In the genomic region with DNA sequence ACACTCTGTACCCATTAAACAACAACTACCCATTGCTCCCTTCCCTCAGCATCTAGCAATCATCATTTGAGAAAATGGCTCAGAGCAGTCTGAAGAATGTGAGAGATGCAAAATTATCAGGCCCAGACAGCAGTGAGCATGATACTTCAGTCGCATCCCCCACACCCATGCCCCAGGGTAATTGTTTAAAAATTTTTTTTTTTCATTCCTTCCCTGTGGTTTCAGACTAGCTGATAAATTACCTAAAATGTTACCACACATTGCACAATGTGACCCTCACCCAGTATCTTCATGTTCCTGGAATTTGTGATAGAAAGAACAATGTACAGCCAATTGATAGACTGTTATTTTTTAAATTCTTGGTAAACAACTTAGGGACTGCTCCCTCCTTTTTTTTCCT, we compare ENCODE assay signal across 1 cellular context.
TF ChIP-seq lines count a peak whose summit lies in the region.

No MANE protein-coding gene starts in this region.

TF ChIP-seq in K562, 482 proteins besides CTCF, POLR2A, EP300 and RAD21 (continued from another document and continues in another):
- peak; percentile 95 for TF ChIP-seq CTBP1 (IDR thresholded peaks at IDR 0.05; ENCODE audit: borderline replicate concordance)
- TF ChIP-seq MLLT1 (IDR thresholded peaks at IDR 0.05) = peak in 1 of 2 experiments; percentile 68; a peak in 2 of 4 replicates
- TF ChIP-seq PML (IDR thresholded peaks at IDR 0.05; ENCODE audit: low read length) = peak; percentile 77
- no peak for TF ChIP-seq CEBPZ (IDR thresholded peaks at IDR 0.05; ENCODE audit: borderline replicate concordance, low read depth, low read length)
- peak; percentile 85 for TF ChIP-seq SMARCE1 (IDR thresholded peaks at IDR 0.05)
- peak; percentile 49 for TF ChIP-seq NFIC (IDR thresholded peaks at IDR 0.05)
- peak; percentile 56 for TF ChIP-seq CC2D1A (IDR thresholded peaks at IDR 0.05)
- no peak for TF ChIP-seq HINFP (tag; conservative IDR thresholded peaks at IDR 0.05; ENCODE audit: low read depth)
- TF ChIP-seq NCOA6 (IDR thresholded peaks at IDR 0.05) = no peak
- TF ChIP-seq, protein P1, sequence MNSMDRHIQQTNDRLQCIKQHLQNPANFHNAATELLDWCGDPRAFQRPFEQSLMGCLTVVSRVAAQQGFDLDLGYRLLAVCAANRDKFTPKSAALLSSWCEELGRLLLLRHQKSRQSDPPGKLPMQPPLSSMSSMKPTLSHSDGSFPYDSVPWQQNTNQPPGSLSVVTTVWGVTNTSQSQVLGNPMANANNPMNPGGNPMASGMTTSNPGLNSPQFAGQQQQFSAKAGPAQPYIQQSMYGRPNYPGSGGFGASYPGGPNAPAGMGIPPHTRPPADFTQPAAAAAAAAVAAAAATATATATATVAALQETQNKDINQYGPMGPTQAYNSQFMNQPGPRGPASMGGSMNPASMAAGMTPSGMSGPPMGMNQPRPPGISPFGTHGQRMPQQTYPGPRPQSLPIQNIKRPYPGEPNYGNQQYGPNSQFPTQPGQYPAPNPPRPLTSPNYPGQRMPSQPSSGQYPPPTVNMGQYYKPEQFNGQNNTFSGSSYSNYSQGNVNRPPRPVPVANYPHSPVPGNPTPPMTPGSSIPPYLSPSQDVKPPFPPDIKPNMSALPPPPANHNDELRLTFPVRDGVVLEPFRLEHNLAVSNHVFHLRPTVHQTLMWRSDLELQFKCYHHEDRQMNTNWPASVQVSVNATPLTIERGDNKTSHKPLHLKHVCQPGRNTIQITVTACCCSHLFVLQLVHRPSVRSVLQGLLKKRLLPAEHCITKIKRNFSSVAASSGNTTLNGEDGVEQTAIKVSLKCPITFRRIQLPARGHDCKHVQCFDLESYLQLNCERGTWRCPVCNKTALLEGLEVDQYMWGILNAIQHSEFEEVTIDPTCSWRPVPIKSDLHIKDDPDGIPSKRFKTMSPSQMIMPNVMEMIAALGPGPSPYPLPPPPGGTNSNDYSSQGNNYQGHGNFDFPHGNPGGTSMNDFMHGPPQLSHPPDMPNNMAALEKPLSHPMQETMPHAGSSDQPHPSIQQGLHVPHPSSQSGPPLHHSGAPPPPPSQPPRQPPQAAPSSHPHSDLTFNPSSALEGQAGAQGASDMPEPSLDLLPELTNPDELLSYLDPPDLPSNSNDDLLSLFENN (IDR thresholded peaks at IDR 0.05; ENCODE audit: low read depth in 2 of 2, low read length in 2 of 2) = peak in 1 of 2 experiments; percentile 68; a peak in 1 of 4 replicates
- TF ChIP-seq ZBTB43 (CRISPR knock-in tag; IDR thresholded peaks at IDR 0.05) = no peak
- TF ChIP-seq RUNX1 (IDR thresholded peaks at IDR 0.05; ENCODE audit: low read depth) = no peak
- TF ChIP-seq FOSL1 (tag; conservative IDR thresholded peaks at IDR 0.05) = peak; percentile 69
- TF ChIP-seq, protein P2, sequence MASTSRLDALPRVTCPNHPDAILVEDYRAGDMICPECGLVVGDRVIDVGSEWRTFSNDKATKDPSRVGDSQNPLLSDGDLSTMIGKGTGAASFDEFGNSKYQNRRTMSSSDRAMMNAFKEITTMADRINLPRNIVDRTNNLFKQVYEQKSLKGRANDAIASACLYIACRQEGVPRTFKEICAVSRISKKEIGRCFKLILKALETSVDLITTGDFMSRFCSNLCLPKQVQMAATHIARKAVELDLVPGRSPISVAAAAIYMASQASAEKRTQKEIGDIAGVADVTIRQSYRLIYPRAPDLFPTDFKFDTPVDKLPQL (IDR thresholded peaks at IDR 0.05; ENCODE audit: extremely low read depth, insufficient read length) = no peak
- TF ChIP-seq KDM4B (IDR thresholded peaks at IDR 0.05; ENCODE audit: borderline replicate concordance in 2 of 2, low read depth in 1 of 2) = no peak
- peak; percentile 54; the same call in 1 of the 2 replicates for TF ChIP-seq HES1 (IDR thresholded peaks at IDR 0.05; ENCODE audit: low read depth)
- TF ChIP-seq, protein P3, sequence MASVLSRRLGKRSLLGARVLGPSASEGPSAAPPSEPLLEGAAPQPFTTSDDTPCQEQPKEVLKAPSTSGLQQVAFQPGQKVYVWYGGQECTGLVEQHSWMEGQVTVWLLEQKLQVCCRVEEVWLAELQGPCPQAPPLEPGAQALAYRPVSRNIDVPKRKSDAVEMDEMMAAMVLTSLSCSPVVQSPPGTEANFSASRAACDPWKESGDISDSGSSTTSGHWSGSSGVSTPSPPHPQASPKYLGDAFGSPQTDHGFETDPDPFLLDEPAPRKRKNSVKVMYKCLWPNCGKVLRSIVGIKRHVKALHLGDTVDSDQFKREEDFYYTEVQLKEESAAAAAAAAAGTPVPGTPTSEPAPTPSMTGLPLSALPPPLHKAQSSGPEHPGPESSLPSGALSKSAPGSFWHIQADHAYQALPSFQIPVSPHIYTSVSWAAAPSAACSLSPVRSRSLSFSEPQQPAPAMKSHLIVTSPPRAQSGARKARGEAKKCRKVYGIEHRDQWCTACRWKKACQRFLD (CRISPR knock-in tag; IDR thresholded peaks at IDR 0.05) = no peak
- no peak for TF ChIP-seq JUN (IDR thresholded peaks at IDR 0.05; ENCODE audit: borderline replicate concordance, low read depth, low read length)
- no peak for TF ChIP-seq JUN (CRISPR knock-in tag; IDR thresholded peaks at IDR 0.05; ENCODE audit: borderline replicate concordance)
- TF ChIP-seq, protein P4, sequence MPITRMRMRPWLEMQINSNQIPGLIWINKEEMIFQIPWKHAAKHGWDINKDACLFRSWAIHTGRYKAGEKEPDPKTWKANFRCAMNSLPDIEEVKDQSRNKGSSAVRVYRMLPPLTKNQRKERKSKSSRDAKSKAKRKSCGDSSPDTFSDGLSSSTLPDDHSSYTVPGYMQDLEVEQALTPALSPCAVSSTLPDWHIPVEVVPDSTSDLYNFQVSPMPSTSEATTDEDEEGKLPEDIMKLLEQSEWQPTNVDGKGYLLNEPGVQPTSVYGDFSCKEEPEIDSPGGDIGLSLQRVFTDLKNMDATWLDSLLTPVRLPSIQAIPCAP (CRISPR knock-in tag; IDR thresholded peaks at IDR 0.05; ENCODE audit: borderline replicate concordance) = no peak
- no peak for TF ChIP-seq ZNF583 (CRISPR knock-in tag; IDR thresholded peaks at IDR 0.05)
- no peak for TF ChIP-seq CCAR2 (IDR thresholded peaks at IDR 0.05; ENCODE audit: low read depth, low read length)
- TF ChIP-seq NONO (IDR thresholded peaks at IDR 0.05; ENCODE audit: low read depth in 2 of 2, low read length in 1 of 2) = no peak
- TF ChIP-seq ZNF77 (CRISPR knock-in tag; IDR thresholded peaks at IDR 0.05) = no peak
- peak in 1 of 2 experiments; percentile 97; a peak in 2 of 4 replicates for TF ChIP-seq TBL1XR1 (IDR thresholded peaks at IDR 0.05; ENCODE audit: low read length in 2 of 2)
- TF ChIP-seq ZNF134 (CRISPR knock-in tag; conservative IDR thresholded peaks at IDR 0.05) = no peak
- peak in 1 of 2 experiments; percentile 56; a peak in 3 of 4 replicates for TF ChIP-seq HDAC1 (IDR thresholded peaks at IDR 0.05)
- TF ChIP-seq ZNF224 (CRISPR knock-in tag; IDR thresholded peaks at IDR 0.05) = no peak
- TF ChIP-seq, protein P5, sequence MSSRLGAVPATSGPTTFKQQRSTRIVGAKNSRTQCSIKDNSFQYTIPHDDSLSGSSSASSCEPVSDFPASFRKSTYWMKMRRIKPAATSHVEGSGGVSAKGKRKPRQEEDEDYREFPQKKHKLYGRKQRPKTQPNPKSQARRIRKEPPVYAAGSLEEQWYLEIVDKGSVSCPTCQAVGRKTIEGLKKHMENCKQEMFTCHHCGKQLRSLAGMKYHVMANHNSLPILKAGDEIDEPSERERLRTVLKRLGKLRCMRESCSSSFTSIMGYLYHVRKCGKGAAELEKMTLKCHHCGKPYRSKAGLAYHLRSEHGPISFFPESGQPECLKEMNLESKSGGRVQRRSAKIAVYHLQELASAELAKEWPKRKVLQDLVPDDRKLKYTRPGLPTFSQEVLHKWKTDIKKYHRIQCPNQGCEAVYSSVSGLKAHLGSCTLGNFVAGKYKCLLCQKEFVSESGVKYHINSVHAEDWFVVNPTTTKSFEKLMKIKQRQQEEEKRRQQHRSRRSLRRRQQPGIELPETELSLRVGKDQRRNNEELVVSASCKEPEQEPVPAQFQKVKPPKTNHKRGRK (tag; IDR thresholded peaks at IDR 0.05) = no peak
- no peak for TF ChIP-seq MIER1 (IDR thresholded peaks at IDR 0.05; ENCODE audit: low read depth)
- no peak for TF ChIP-seq ZKSCAN1 (IDR thresholded peaks at IDR 0.05; ENCODE audit: low read depth, low read length)
- TF ChIP-seq ATF4 (CRISPR knock-in tag; IDR thresholded peaks at IDR 0.05) = peak; percentile 84
- peak; percentile 89 for TF ChIP-seq NCOR1 (IDR thresholded peaks at IDR 0.05)
- TF ChIP-seq HNRNPL (IDR thresholded peaks at IDR 0.05; ENCODE audit: low read depth, low read length) = no peak
- peak; percentile 55; the same call in 1 of the 2 replicates for TF ChIP-seq CHAMP1 (IDR thresholded peaks at IDR 0.05)
- no peak for TF ChIP-seq ASH1L (IDR thresholded peaks at IDR 0.05; ENCODE audit: borderline replicate concordance, low read depth, partially characterized antibody)
